ENCODE assay signal across 7 cellular contexts in the genomic region with DNA sequence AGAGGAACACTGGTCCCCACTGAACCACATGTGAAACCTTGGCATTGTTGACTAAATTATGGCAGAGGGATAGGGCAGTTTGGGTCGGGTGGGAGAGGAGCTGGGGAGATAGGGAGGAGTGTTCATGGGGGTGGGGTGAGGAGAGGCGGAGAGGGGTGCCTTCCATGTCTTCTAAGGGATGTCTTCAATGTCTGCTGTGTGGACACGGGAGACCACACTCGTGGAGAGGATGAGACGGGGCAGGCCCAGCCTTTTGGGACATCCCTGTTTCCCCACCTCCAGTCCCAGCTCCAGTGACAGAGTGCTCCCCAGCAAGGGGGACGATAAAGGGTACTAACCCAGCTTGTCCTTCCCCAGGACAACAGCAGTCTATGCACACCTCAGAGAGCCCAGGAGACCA.
"Had no signal": no experiment of that assay in that cellular context is flagged by ENCODE, and none has a peak within 500 bp of the region (broad histone marks: within the 10 kb centered on the region; RNA-seq: fewer than 3 reads in every experiment).

No MANE protein-coding gene starts in this region.

- H3K9me3 Mint-ChIP-seq: GM23338 had no signal

- ATAC-seq: GM23338, K562 had no signal

- H3K27ac ChIP-seq: HL-60 had no signal

- H3K4me2 ChIP-seq: GM23338 had no signal

- DNase-seq: H9, HCEC 1CT, IMR-90, KG1 had no signal

- H3K27ac Mint-ChIP-seq: GM23338, H9 had no signal

- H3K4me3 Mint-ChIP-seq: GM23338, H9 had no signal

- H3K4me3 ChIP-seq: GM23338, K562 had no signal
